8 cellular contexts compared by ENCODE assay signal in the genomic region with DNA sequence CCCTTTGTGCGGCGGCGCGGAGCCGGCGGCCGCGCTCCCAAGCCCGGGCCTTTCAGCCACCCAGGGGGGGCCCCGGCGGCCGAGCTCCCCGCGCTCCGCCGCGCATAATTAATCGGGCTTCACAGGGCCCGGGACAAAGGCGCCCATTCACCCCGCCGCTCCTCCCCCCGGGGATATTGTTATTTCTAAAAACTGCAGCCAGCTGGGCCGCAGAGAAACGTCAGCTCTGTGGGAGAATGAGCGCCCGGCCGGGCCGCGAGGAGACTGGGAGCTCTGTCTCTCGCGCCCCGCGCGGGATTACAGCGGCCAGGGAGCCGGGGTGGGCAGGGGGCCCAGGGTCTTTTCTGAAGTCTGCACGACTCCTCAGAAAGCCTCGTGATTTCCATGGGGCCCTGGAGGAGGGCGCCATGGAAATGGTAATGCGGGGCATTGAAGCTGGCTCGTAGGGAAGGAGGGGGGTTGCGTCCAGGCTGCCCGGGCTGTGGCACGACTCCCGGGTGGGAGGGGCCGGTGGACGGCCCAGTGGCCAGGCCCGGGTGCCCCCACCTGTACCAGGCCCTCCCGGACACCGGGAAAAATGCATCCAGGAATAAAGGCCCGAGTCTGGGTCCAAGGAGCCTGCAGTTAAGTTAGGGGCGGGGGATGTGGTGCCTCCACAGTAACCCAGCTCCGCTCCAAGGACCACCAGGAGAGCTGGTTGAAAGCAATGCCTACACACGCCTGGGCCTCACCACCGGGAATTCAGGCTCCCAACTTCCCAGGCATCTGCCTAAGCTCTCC.
DNase-seq lines count a peak whose midpoint lies in the region; ATAC-seq and TF ChIP-seq lines count a peak whose summit lies in the region.

No MANE protein-coding gene starts in this region.

- no peak for TF ChIP-seq CTCF in kidney epithelial cell (IDR thresholded peaks at IDR 0.05; ENCODE audit: insufficient read depth, low read length, poor library complexity, severe bottlenecking)

- H3K9ac ChIP-seq in HUES64 (ENCODE audit: low read depth, low read length) (peak overlapping the region; percentile 71), skeletal muscle satellite cell (ENCODE audit: low read depth, low read length) (peak overlapping the region; percentile 82)

- CTCF ChIA-PET in activated CD8-positive, alpha-beta memory T cell treated with anti-CD3 and anti-CD28 coated beads, Interleukin-2, amount 10 ng/mL, durations not matched to agents 7 days and 5 days (lab: Charles Lee) = no interaction called here

- H3K27ac ChIP-seq in HUES64 (ENCODE audit: low read depth, low read length) (peak overlapping the region; percentile 97), caudate nucleus (ENCODE audit: low read depth, low read length) (peak overlapping the region; percentile 99)

- H3K4me1 ChIP-seq in HUES64 (ENCODE audit: insufficient read depth, low read length) (peaks cover 17% of the 10 kb centered on the region), skeletal muscle satellite cell (ENCODE audit: control insufficient read depth, insufficient read depth, low read length) (peaks cover 33% of the 10 kb centered on the region)

- WGBS in HUES64 = 2% methylated on average over 56 of the region's 56 CpGs

- H3K36me3 ChIP-seq in HUES64 (ENCODE audit: insufficient read depth, low read length) = no peaks in the 10 kb centered on the region
- no peaks in the 10 kb centered on the region for H3K36me3 ChIP-seq in kidney epithelial cell (ENCODE audit: control insufficient read depth, insufficient read depth, low read length)
- H3K36me3 ChIP-seq in skeletal muscle satellite cell (ENCODE audit: insufficient read depth, low read length) = no peaks in the 10 kb centered on the region

- ATAC-seq in activated CD8-positive, alpha-beta memory T cell treated with anti-CD3 and anti-CD28 coated beads, Interleukin-2, amount 10 ng/mL, durations not matched to agents 7 days and 5 days = no peak

- no peaks in the 10 kb centered on the region for H3K9me3 Mint-ChIP-seq in activated CD8-positive, alpha-beta memory T cell treated with anti-CD3 and anti-CD28 coated beads, Interleukin-2, amount 10 ng/mL, durations not matched to agents 7 days and 5 days (ENCODE audit: low read depth)

- peak overlapping the region; percentile 36 for H3K4me3 ChIP-seq in HUES64 (ENCODE audit: low read length)
- H3K4me3 ChIP-seq in kidney epithelial cell (ENCODE audit: low read depth, low read length) = peak overlapping the region; percentile 26
- peak overlapping the region; percentile 61 for H3K4me3 ChIP-seq in skeletal muscle satellite cell (ENCODE audit: low read length)

- H3K4me3 Mint-ChIP-seq in activated CD8-positive, alpha-beta memory T cell treated with anti-CD3 and anti-CD28 coated beads, Interleukin-2, amount 10 ng/mL, durations not matched to agents 7 days and 5 days = no peak overlapping the region

- peak overlapping the region; percentile 80 for H3K4me2 ChIP-seq in skeletal muscle satellite cell (ENCODE audit: low read length)

- H3K9me3 ChIP-seq in HUES64 (ENCODE audit: insufficient read depth, low read depth, low read length) = no peaks in the 10 kb centered on the region
- no peaks in the 10 kb centered on the region for H3K9me3 ChIP-seq in skeletal muscle satellite cell (replicated peaks; ENCODE audit: low read length)

- peaks cover 4% of the 10 kb centered on the region for H3K36me3 Mint-ChIP-seq in activated CD8-positive, alpha-beta memory T cell treated with anti-CD3 and anti-CD28 coated beads, Interleukin-2, amount 10 ng/mL, durations not matched to agents 7 days and 5 days

- peaks cover 11% of the 10 kb centered on the region for H3K27me3 ChIP-seq in HUES64 (ENCODE audit: insufficient read depth, low read length)
- H3K27me3 ChIP-seq in kidney epithelial cell (ENCODE audit: control insufficient read depth, insufficient read depth, low read length) = no peaks in the 10 kb centered on the region
- no peaks in the 10 kb centered on the region for H3K27me3 ChIP-seq in skeletal muscle satellite cell (ENCODE audit: control insufficient read depth, insufficient read depth, low read length)

- H3K27me3 Mint-ChIP-seq in activated CD8-positive, alpha-beta memory T cell treated with anti-CD3 and anti-CD28 coated beads, Interleukin-2, amount 10 ng/mL, durations not matched to agents 7 days and 5 days = no peaks in the 10 kb centered on the region

- peak; percentile 44 to 99 (median 92) for DNase-seq in caudate nucleus (lab: John Stamatoyannopoulos, UW)
- DNase-seq in kidney epithelial cell (ENCODE audit: low read depth) = no peak
- DNase-seq in stimulated activated naive CD4-positive, alpha-beta T cell (lab: John Stamatoyannopoulos, UW) = no peak
- no peak for DNase-seq in activated CD4-positive, alpha-beta T cell treated with anti-CD3 and anti-CD28 coated beads, Interleukin-2, amount 50 U/mL, for 48 hours
- no peak for DNase-seq in activated CD8-positive, alpha-beta memory T cell treated with anti-CD3 and anti-CD28 coated beads, Interleukin-2, amount 10 ng/mL, durations not matched to agents 7 days and 5 days
- no peak for DNase-seq in T-helper 2 cell

- no peaks in the 10 kb centered on the region for H3K4me1 Mint-ChIP-seq in activated CD8-positive, alpha-beta memory T cell treated with anti-CD3 and anti-CD28 coated beads, Interleukin-2, amount 10 ng/mL, durations not matched to agents 7 days and 5 days

- H3K27ac Mint-ChIP-seq in activated CD8-positive, alpha-beta memory T cell treated with anti-CD3 and anti-CD28 coated beads, Interleukin-2, amount 10 ng/mL, durations not matched to agents 7 days and 5 days = no peak overlapping the region

Comparison
In these comparisons a context has a peak if more than half of its experiments do, and no peak if none do; other contexts are left out.
1. DNase-seq: peak in caudate nucleus (61 of 61); none in kidney epithelial cell (single experiment), stimulated activated naive CD4-positive, alpha-beta T cell (0 of 6), activated CD4-positive, alpha-beta T cell treated with anti-CD3 and anti-CD28 coated beads, Interleukin-2, amount 50 U/mL, for 48 hours (0 of 2), activated CD8-positive, alpha-beta memory T cell treated with anti-CD3 and anti-CD28 coated beads, Interleukin-2, amount 10 ng/mL, durations not matched to agents 7 days and 5 days (single experiment) and T-helper 2 cell (0 of 5).
2. Peak in every context shown above with its lines, with median percentiles within 50 percentile points of each other: H3K4me3 ChIP-seq.